ENCODE assay signal across 1 cellular context in genomic region chr3:129461461-129462146, GRCh38.
TF ChIP-seq lines count a peak whose summit lies in the region.

No MANE protein-coding gene starts in this region.

TF ChIP-seq in K562, 482 proteins besides CTCF, POLR2A, EP300 and RAD21 (continued from another document and continues in another):
- TF ChIP-seq GTF3C2 (IDR thresholded peaks at IDR 0.05; ENCODE audit: borderline replicate concordance, extremely low read depth, insufficient read length) (no peak), SAP30 (IDR thresholded peaks at IDR 0.05; ENCODE audit: borderline replicate concordance, insufficient read depth, low read depth, low read length, poor library complexity, severe bottlenecking) (no peak), REST (CRISPR knock-in tag; IDR thresholded peaks at IDR 0.05; ENCODE audit: low read depth) (no peak), CREB3 (tag; conservative IDR thresholded peaks at IDR 0.05; ENCODE audit: low read depth) (no peak; the same call in 1 of the 2 replicates), CBFB (CRISPR knock-in tag; IDR thresholded peaks at IDR 0.05) (no peak), ZBTB9 (CRISPR knock-in tag; IDR thresholded peaks at IDR 0.05) (no peak), KDM1A (IDR thresholded peaks at IDR 0.05) (peak; percentile 77 to 84), DNMT1 (IDR thresholded peaks at IDR 0.05) (no peak), ATF6 (CRISPR knock-in tag; IDR thresholded peaks at IDR 0.05) (no peak), NFATC3 (IDR thresholded peaks at IDR 0.05) (no peak), BCOR (IDR thresholded peaks at IDR 0.05) (no peak), ZNF347 (CRISPR knock-in tag; IDR thresholded peaks at IDR 0.05; ENCODE audit: low read depth) (no peak), ILF3 (IDR thresholded peaks at IDR 0.05; ENCODE audit: borderline replicate concordance) (peak; percentile 67; the same call in 1 of the 2 replicates), PHB2 (IDR thresholded peaks at IDR 0.05; ENCODE audit: low read depth) (peak; percentile 78), GATA2 (CRISPR knock-in tag; IDR thresholded peaks at IDR 0.05) (peak; percentile 82), STAT5B (CRISPR knock-in tag; IDR thresholded peaks at IDR 0.05) (no peak), EZH2 (IDR thresholded peaks at IDR 0.05; ENCODE audit: borderline replicate concordance, low read depth, low read length) (no peak), ZNF655 (CRISPR knock-in tag; IDR thresholded peaks at IDR 0.05) (no peak), RBM34 (IDR thresholded peaks at IDR 0.05; ENCODE audit: borderline replicate concordance, insufficient read depth, low read length) (no peak), ZNF766 (CRISPR knock-in tag; conservative IDR thresholded peaks at IDR 0.05) (peak; percentile 79), ZNF592 (IDR thresholded peaks at IDR 0.05) (peak; percentile 47; the same call in 1 of the 2 replicates), CC2D1A (IDR thresholded peaks at IDR 0.05) (peak; percentile 86; the same call in 1 of the 2 replicates), ZMIZ1 (IDR thresholded peaks at IDR 0.05; ENCODE audit: low read depth in 2 of 2, low read length in 2 of 2) (peak in 1 of 2 experiments; percentile 92; a peak in 2 of 4 replicates), ZNF41 (CRISPR knock-in tag; conservative IDR thresholded peaks at IDR 0.05) (no peak), E2F6 (IDR thresholded peaks at IDR 0.05; ENCODE audit: borderline replicate concordance in 1 of 2, extremely low read depth in 1 of 2, insufficient read depth in 1 of 2, insufficient read length in 1 of 2, low read depth in 1 of 2, low read length in 1 of 2, poor library complexity in 1 of 2, severe bottlenecking in 1 of 2) (no peak), TAF1 (IDR thresholded peaks at IDR 0.05; ENCODE audit: control insufficient read depth, extremely low read depth, insufficient read depth, low read length, severe bottlenecking) (peak; percentile 25), ZBTB8A (IDR thresholded peaks at IDR 0.05; ENCODE audit: partially characterized antibody) (no peak), TAF15 (IDR thresholded peaks at IDR 0.05; ENCODE audit: low read depth, low read length) (no peak), FOXA1 (IDR thresholded peaks at IDR 0.05; ENCODE audit: borderline replicate concordance) (no peak), SP1 (CRISPR knock-in tag; IDR thresholded peaks at IDR 0.05) (0 out of 2 replicates have a peak, but pooled peaks have one; percentile 40), SUPT5H (IDR thresholded peaks at IDR 0.05) (no peak), ARID1B (IDR thresholded peaks at IDR 0.05) (peak; percentile 99), HMG20A (CRISPR knock-in tag; conservative IDR thresholded peaks at IDR 0.05) (no peak), NFE2 (IDR thresholded peaks at IDR 0.05; ENCODE audit: low read depth) (peak; percentile 33; the same call in 1 of the 2 replicates), LEF1 (IDR thresholded peaks at IDR 0.05) (peak; percentile 93), MYBL2 (IDR thresholded peaks at IDR 0.05; ENCODE audit: low read depth) (no peak), MYBL2 (CRISPR knock-in tag; IDR thresholded peaks at IDR 0.05; ENCODE audit: borderline replicate concordance) (no peak), ZC3H11A (IDR thresholded peaks at IDR 0.05; ENCODE audit: low read depth, low read length) (no peak), ZNF431 (CRISPR knock-in tag; IDR thresholded peaks at IDR 0.05) (no peak), TBL1XR1 (IDR thresholded peaks at IDR 0.05; ENCODE audit: low read length in 2 of 2) (peak; percentile 58 to 84; a peak in 3 of 4 replicates)
